In genomic region chr3:32371466-32372212, GRCh38 we compare ENCODE assay signal across 16 cellular contexts. TPM values are rescaled to one million over a fixed set of nuclear protein-coding genes. Genes with fewer than 3 reads are reported as not detected.
DNase-seq lines count a peak whose midpoint lies in the region; ATAC-seq lines count a peak whose summit lies in the region.
"Had no signal": no experiment of that assay in that cellular context is flagged by ENCODE, and none has a peak within 500 bp of the region (broad histone marks: within the 10 kb centered on the region; RNA-seq: fewer than 3 reads in every experiment).

No MANE protein-coding gene starts in this region.

- peaks cover 18 to 63% (median 33%) of the 10 kb centered on the region in 4 donors for H3K4me1 Mint-ChIP-seq in CD4-positive, CD25-positive, alpha-beta regulatory T cell
- H3K4me1 Mint-ChIP-seq in activated CD4-positive, alpha-beta memory T cell treated with anti-CD3 and anti-CD28 coated beads for 36 hours (ENCODE audit: low read depth) = peaks cover 26% of the 10 kb centered on the region

- peaks cover 5% of the 10 kb centered on the region for H3K36me3 Mint-ChIP-seq in CD4-positive, CD25-positive, alpha-beta regulatory T cell
- no peaks in the 10 kb centered on the region for H3K36me3 Mint-ChIP-seq in activated CD4-positive, alpha-beta memory T cell treated with anti-CD3 and anti-CD28 coated beads for 36 hours

- ATAC-seq in CD4-positive, CD25-positive, alpha-beta regulatory T cell (ENCODE audit: low read depth in 2 of 2) = peak; percentile 87 to 92
- ATAC-seq in GM21390 (IDR thresholded peaks at IDR 0.05; ENCODE audit: unreplicated experiment) (peak; percentile 40), left cardiac atrium (no peak)
- ATAC-seq: K562, Panc1, SK-N-SH treated with all-trans-retinoic acid at 6 μM for 48 hours had no signal

- H3K27me3 Mint-ChIP-seq in CD4-positive, CD25-positive, alpha-beta regulatory T cell = no peaks in the 10 kb centered on the region
- H3K27me3 Mint-ChIP-seq in activated CD4-positive, alpha-beta memory T cell treated with anti-CD3 and anti-CD28 coated beads for 36 hours = no peaks in the 10 kb centered on the region

- peaks cover 43% of the 10 kb centered on the region for H3K4me1 ChIP-seq in CD4-positive, CD25-positive, alpha-beta regulatory T cell (ENCODE audit: control insufficient read depth, insufficient read depth, low read length, poor library complexity, severe bottlenecking)
- peaks cover 9% of the 10 kb centered on the region for H3K4me1 ChIP-seq in effector memory CD4-positive, alpha-beta T cell (ENCODE audit: control insufficient read depth, insufficient read depth, low read length, poor library complexity, severe bottlenecking)

- peak overlapping the region; percentile 63 for H3K4me3 ChIP-seq in CD4-positive, CD25-positive, alpha-beta regulatory T cell (ENCODE audit: low read depth, low read length)
- H3K4me3 ChIP-seq in effector memory CD4-positive, alpha-beta T cell (ENCODE audit: insufficient read depth, low read depth, low read length, poor library complexity, severe bottlenecking) = no peak overlapping the region
- H3K4me3 ChIP-seq: K562 had no signal

- no peaks in the 10 kb centered on the region for H3K27me3 ChIP-seq in CD4-positive, CD25-positive, alpha-beta regulatory T cell (ENCODE audit: control insufficient read depth, insufficient read depth, low read length)
- H3K27me3 ChIP-seq in effector memory CD4-positive, alpha-beta T cell (replicated peaks; ENCODE audit: control insufficient read depth, insufficient read depth, low read length, poor library complexity, severe bottlenecking) = no peaks in the 10 kb centered on the region

- H3K27ac Mint-ChIP-seq in CD4-positive, CD25-positive, alpha-beta regulatory T cell = peak overlapping the region; percentile 96 to 99 (median 97)
- peak overlapping the region; percentile 78 for H3K27ac Mint-ChIP-seq in activated CD4-positive, alpha-beta memory T cell treated with anti-CD3 and anti-CD28 coated beads for 36 hours

- H3K9me3 Mint-ChIP-seq in CD4-positive, CD25-positive, alpha-beta regulatory T cell = no peaks in the 10 kb centered on the region
- no peaks in the 10 kb centered on the region for H3K9me3 Mint-ChIP-seq in activated CD4-positive, alpha-beta memory T cell treated with anti-CD3 and anti-CD28 coated beads for 36 hours

- H3K36me3 ChIP-seq in CD4-positive, CD25-positive, alpha-beta regulatory T cell (ENCODE audit: control insufficient read depth, insufficient read depth, low read length) = no peaks in the 10 kb centered on the region
- no peaks in the 10 kb centered on the region for H3K36me3 ChIP-seq in effector memory CD4-positive, alpha-beta T cell (ENCODE audit: control insufficient read depth, insufficient read depth, low read length)

- peak in 2 of 3 donors; percentile 77 to 86 for DNase-seq in CD4-positive, CD25-positive, alpha-beta regulatory T cell
- DNase-seq in activated CD4-positive, alpha-beta memory T cell treated with anti-CD3 and anti-CD28 coated beads for 36 hours = peak; percentile 27
- DNase-seq in effector memory CD4-positive, alpha-beta T cell = no peak
- no peak for DNase-seq in left cardiac atrium
- no peak for DNase-seq in NCI-H1092 (lab: John Stamatoyannopoulos, UW)
- no peak for DNase-seq in NCI-H2107 (lab: John Stamatoyannopoulos, UW)
- DNase-seq in NCI-H2171 treated with DMSO at 0.1 percent for 48 hours (lab: John Stamatoyannopoulos, UW) = no peak
- DNase-seq: anterior cingulate cortex, NCI-H2171, NCI-H748 treated with DMSO at 0.1 percent for 48 hours, retina had no signal

- peak overlapping the region; percentile 85 for H3K27ac ChIP-seq in CD4-positive, CD25-positive, alpha-beta regulatory T cell (ENCODE audit: insufficient read depth, low read length, poor library complexity, severe bottlenecking)
- H3K27ac ChIP-seq in effector memory CD4-positive, alpha-beta T cell (ENCODE audit: insufficient read depth, low read length, poor library complexity, severe bottlenecking) = peak overlapping the region; percentile 38
- H3K27ac ChIP-seq: HL-60 had no signal

- intact Hi-C loops in activated CD4-positive, alpha-beta memory T cell treated with anti-CD3 and anti-CD28 coated beads for 36 hours (cut with micrococcal nuclease) = no loop called here
- intact Hi-C loops in left cardiac atrium (cut with DNase I) = no loop called here

- H3K9me3 ChIP-seq in CD4-positive, CD25-positive, alpha-beta regulatory T cell (ENCODE audit: control insufficient read depth in 2 of 2, low read length in 2 of 2) = no peaks in the 10 kb centered on the region
- H3K9me3 ChIP-seq in effector memory CD4-positive, alpha-beta T cell (ENCODE audit: control insufficient read depth, low read length) = no peaks in the 10 kb centered on the region

- CTCF ChIA-PET in activated CD4-positive, alpha-beta memory T cell treated with anti-CD3 and anti-CD28 coated beads for 36 hours (lab: Charles Lee) = interaction anchor here (0.8 to 9.8 kb wide), 9 partner anchors 12 to 300 kb away, joined by 3 to 116 read pairs (median 4); no protein-coding TSS in a partner anchor

- POLR2A ChIA-PET in activated CD4-positive, alpha-beta memory T cell treated with anti-CD3 and anti-CD28 coated beads for 36 hours (lab: Charles Lee) = interaction anchor here (0.6 to 1.5 kb wide), 4 partner anchors 11 to 29 kb away, joined by 3 to 7 read pairs (median 3); partner anchors contain the start of gene CMTM7

- H3K4me3 Mint-ChIP-seq in CD4-positive, CD25-positive, alpha-beta regulatory T cell = peak overlapping the region; percentile 40 to 77 (median 56)
- no peak overlapping the region for H3K4me3 Mint-ChIP-seq in activated CD4-positive, alpha-beta memory T cell treated with anti-CD3 and anti-CD28 coated beads for 36 hours

RNA-seq across cellular contexts. Expression of gene CMTM7, which starts 20.0 kb away (rescaled TPM):
- 77.3 TPM for total RNA-seq in CD4-positive, CD25-positive, alpha-beta regulatory T cell
- polyA plus RNA-seq in CD4-positive, CD25-positive, alpha-beta regulatory T cell = 100 to 1,000 TPM; 141 to 231 (median 171) TPM
- total RNA-seq in activated CD4-positive, alpha-beta memory T cell treated with anti-CD3 and anti-CD28 coated beads for 36 hours = 10 to 100 TPM; 46.1 to 47.1 TPM
- total RNA-seq in left cardiac atrium = 10 to 100 TPM in 1 of 2 donors, 1 to 10 TPM in 1; 8.0 to 10.2 TPM

Comparison
In these comparisons a context has a peak if more than half of its experiments do, and no peak if none do; other contexts are left out.
1. ATAC-seq: peak in CD4-positive, CD25-positive, alpha-beta regulatory T cell (2 of 2) and GM21390 (single experiment); none in left cardiac atrium (0 of 2).
2. DNase-seq: peak in CD4-positive, CD25-positive, alpha-beta regulatory T cell (2 of 3) and activated CD4-positive, alpha-beta memory T cell treated with anti-CD3 and anti-CD28 coated beads for 36 hours (single experiment); none in effector memory CD4-positive, alpha-beta T cell (0 of 3), left cardiac atrium (single experiment), NCI-H1092 (single experiment), NCI-H2107 (single experiment) and NCI-H2171 treated with DMSO at 0.1 percent for 48 hours (single experiment).